ENCODE assay signal across 31 cellular contexts in genomic region chr12:118109088-118109487, GRCh38.
"Had no signal": no experiment of that assay in that cellular context is flagged by ENCODE, and none has a peak within 500 bp of the region (broad histone marks: within the 10 kb centered on the region; RNA-seq: fewer than 3 reads in every experiment).

No MANE protein-coding gene starts in this region.

- H3K27me3 Mint-ChIP-seq: progenitor cell of endocrine pancreas, type B pancreatic cell had no signal

- H3K36me3 Mint-ChIP-seq: activated CD4-positive, alpha-beta memory T cell treated with anti-CD3 and anti-CD28 coated beads for 36 hours; naive B cell; type B pancreatic cell had no signal

- H3K27ac Mint-ChIP-seq: activated CD4-positive, alpha-beta memory T cell treated with anti-CD3 and anti-CD28 coated beads for 36 hours; activated CD4-positive, alpha-beta T cell treated with anti-CD3 and anti-CD28 coated beads, Interleukin-2, amount 10 ng/mL, durations not matched to agents 24 days and 14 days; activated T-cell treated with anti-CD3 and anti-CD28 coated beads, Interleukin-2, amount 50 U/mL, for 24 hours; nephron progenitor cell; progenitor cell of endocrine pancreas; stimulated activated effector memory CD8-positive, alpha-beta T cell treated with anti-CD3 and anti-CD28 coated beads, Interleukin-12 subunit alpha, Interleukin-12 subunit beta, amount 100 ng/mL, for 72 hours; stimulated activated naive CD8-positive, alpha-beta T cell treated with anti-CD3 and anti-CD28 coated beads, Interleukin-15, Interleukin-2, amounts not matched to agents 100 ng/mL and 50 ng/mL, for 24 hours; type B pancreatic cell had no signal

- H3K4me1 ChIP-seq: uterus had no signal

- H3K27me3 ChIP-seq: brain microvascular endothelial cell, dorsolateral prefrontal cortex, gastrocnemius medialis, ovary, uterus had no signal

- H3K9me3 ChIP-seq: gastrocnemius medialis, left ventricle myocardium inferior, mucosa of descending colon, neutrophil, ovary, uterus had no signal

- H3K36me3 ChIP-seq: brain microvascular endothelial cell, gastrocnemius medialis, left ventricle myocardium inferior, neutrophil, ovary, uterus, WERI-Rb-1 had no signal

- H3K27ac ChIP-seq: brain microvascular endothelial cell, coronary artery, dorsolateral prefrontal cortex, gastrocnemius medialis, left ventricle myocardium inferior, neutrophil, ovary, uterus, WERI-Rb-1 had no signal

- H3K4me3 Mint-ChIP-seq: activated CD4-positive, alpha-beta memory T cell treated with anti-CD3 and anti-CD28 coated beads for 36 hours; activated CD4-positive, alpha-beta T cell treated with anti-CD3 and anti-CD28 coated beads, Interleukin-2, amount 10 ng/mL, durations not matched to agents 24 days and 14 days; activated T-cell treated with anti-CD3 and anti-CD28 coated beads, Interleukin-2, amount 50 U/mL, for 24 hours; naive B cell; nephron progenitor cell; stimulated activated effector memory CD8-positive, alpha-beta T cell treated with anti-CD3 and anti-CD28 coated beads, Interleukin-12 subunit alpha, Interleukin-12 subunit beta, amount 100 ng/mL, for 72 hours; stimulated activated naive CD8-positive, alpha-beta T cell treated with anti-CD3 and anti-CD28 coated beads, Interleukin-15, Interleukin-2, amounts not matched to agents 100 ng/mL and 50 ng/mL, for 24 hours; type B pancreatic cell had no signal

- H3K9me3 Mint-ChIP-seq: activated CD4-positive, alpha-beta memory T cell treated with anti-CD3 and anti-CD28 coated beads for 36 hours; activated CD4-positive, alpha-beta T cell treated with anti-CD3 and anti-CD28 coated beads, Interleukin-2, amount 10 ng/mL, durations not matched to agents 24 days and 14 days; activated T-cell treated with anti-CD3 and anti-CD28 coated beads, Interleukin-2, amount 50 U/mL, for 24 hours; naive B cell; stimulated activated effector memory CD8-positive, alpha-beta T cell treated with anti-CD3 and anti-CD28 coated beads, Interleukin-12 subunit alpha, Interleukin-12 subunit beta, amount 100 ng/mL, for 72 hours; stimulated activated naive CD8-positive, alpha-beta T cell treated with anti-CD3 and anti-CD28 coated beads, Interleukin-15, Interleukin-2, amounts not matched to agents 100 ng/mL and 50 ng/mL, for 24 hours; type B pancreatic cell had no signal

- H3K4me3 ChIP-seq: coronary artery, dorsolateral prefrontal cortex, gastrocnemius medialis, left ventricle myocardium inferior, lung, mucosa of descending colon, ovary, uterus had no signal

- DNase-seq: activated CD4-positive, alpha-beta memory T cell treated with anti-CD3 and anti-CD28 coated beads for 36 hours; activated CD4-positive, alpha-beta T cell treated with anti-CD3 and anti-CD28 coated beads, Interleukin-2, amount 10 ng/mL, durations not matched to agents 24 days and 14 days; activated CD4-positive, CD25-positive, alpha-beta regulatory T cell treated with anti-CD3 and anti-CD28 coated beads, Interleukin-2, amount 50 U/mL, for 72 hours; activated CD8-positive, alpha-beta memory T cell treated with anti-CD3 and anti-CD28 coated beads, Interleukin-2, amount 50 U/mL, for 4 hours; activated gamma-delta T cell treated with Interleukin-2 at 50 U/mL for 16 hours; activated naive CD4-positive, alpha-beta T cell treated with anti-CD3 and anti-CD28 coated beads, Interleukin-2, amount 50 U/mL, for 16 hours; activated T-cell treated with anti-CD3 and anti-CD28 coated beads, Interleukin-2, amount 50 U/mL, for 24 hours; amniotic stem cell; brain microvascular endothelial cell; dorsolateral prefrontal cortex; effector memory CD4-positive, alpha-beta T cell; erythroblast; gastrocnemius medialis; glutamatergic neuron; left ventricle myocardium inferior; naive B cell; nephron progenitor cell; ovary; small intestine; stimulated activated CD4-positive, alpha-beta T cell treated with anti-CD3 and anti-CD28 coated beads, Interleukin-4, amount 100 ng/mL, for 24 hours; uterus; WERI-Rb-1 had no signal

- ATAC-seq: gastrocnemius medialis; mucosa of descending colon; sciatic nerve; stimulated activated effector memory CD8-positive, alpha-beta T cell treated with anti-CD3 and anti-CD28 coated beads, Interleukin-12 subunit alpha, Interleukin-12 subunit beta, amount 100 ng/mL, for 72 hours had no signal
